9 cellular contexts compared by ENCODE assay signal in the genomic region with DNA sequence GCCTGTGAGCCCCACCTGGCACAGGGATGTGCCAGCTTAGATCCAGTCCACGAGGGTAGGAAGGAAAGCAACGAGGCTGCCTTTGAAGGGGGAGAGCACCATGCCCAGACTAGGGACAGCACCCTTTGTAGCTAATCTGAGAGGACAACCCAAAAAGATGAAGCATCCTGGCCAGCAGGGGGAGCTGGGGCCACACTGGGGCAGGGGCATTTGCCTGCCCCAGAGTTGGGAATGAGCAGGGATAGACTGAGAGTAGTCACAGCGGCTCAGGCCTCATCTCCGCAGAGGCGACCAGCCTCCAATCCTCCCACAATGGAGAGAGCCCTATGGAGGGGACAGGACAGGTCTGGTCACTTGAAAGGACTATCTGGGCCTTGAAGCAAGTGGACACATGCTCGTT. TPM values are rescaled to one million over a fixed set of nuclear protein-coding genes. Genes with fewer than 3 reads are reported as not detected.
DNase-seq lines count a peak whose midpoint lies in the region; ATAC-seq and TF ChIP-seq lines count a peak whose summit lies in the region.
"Had no signal": no experiment of that assay in that cellular context is flagged by ENCODE, and none has a peak within 500 bp of the region (broad histone marks: within the 10 kb centered on the region; RNA-seq: fewer than 3 reads in every experiment).

No MANE protein-coding gene starts in this region.

- no peaks in the 10 kb centered on the region for H3K36me3 ChIP-seq in PC-3 (ENCODE audit: low read depth, low read length)
- H3K36me3 ChIP-seq in naive thymus-derived CD4-positive, alpha-beta T cell (ENCODE audit: control insufficient read depth in 2 of 3, insufficient read depth in 3 of 3, low read length in 3 of 3): no peaks in the 10 kb centered on the region

- no peaks in the 10 kb centered on the region for H3F3A ChIP-seq in PC-3 (ENCODE audit: low read length, unreplicated experiment)

- H3K9me3 ChIP-seq in PC-3 (ENCODE audit: low read length): no peaks in the 10 kb centered on the region
- no peaks in the 10 kb centered on the region for H3K9me3 ChIP-seq in naive thymus-derived CD4-positive, alpha-beta T cell (ENCODE audit: control insufficient read depth in 2 of 3, low read length in 3 of 3)

- H3K4me1 ChIP-seq in PC-3 (ENCODE audit: insufficient read depth, low read length): no peaks in the 10 kb centered on the region
- no peaks in the 10 kb centered on the region for H3K4me1 ChIP-seq in naive thymus-derived CD4-positive, alpha-beta T cell (ENCODE audit: control insufficient read depth in 2 of 2, insufficient read depth in 2 of 2, low read length in 2 of 2)

- CTCF ChIA-PET in PC-3 (lab: Charles Lee): interaction anchor here (0.6 to 0.9 kb wide), 2 partner anchors 16 to 31 kb away, joined by 3 read pairs; a partner anchor contains a TSS
- CTCF ChIA-PET in naive thymus-derived CD4-positive, alpha-beta T cell (lab: Charles Lee): no interaction called here

- no peaks in the 10 kb centered on the region for H3K36me3 Mint-ChIP-seq in naive thymus-derived CD4-positive, alpha-beta T cell

- no peaks in the 10 kb centered on the region for H4K20me1 ChIP-seq in PC-3 (ENCODE audit: low read length)

- H3K9me3 Mint-ChIP-seq in naive thymus-derived CD4-positive, alpha-beta T cell: no peaks in the 10 kb centered on the region

- H3K27me3 ChIP-seq in PC-3 (ENCODE audit: low read length): peaks cover 34% of the 10 kb centered on the region
- no peaks in the 10 kb centered on the region for H3K27me3 ChIP-seq in naive thymus-derived CD4-positive, alpha-beta T cell (ENCODE audit: control insufficient read depth in 2 of 2, insufficient read depth in 2 of 2, low read length in 2 of 2)

- intact Hi-C loops in PC-3 (cut with micrococcal nuclease): no loop called here
- intact Hi-C loops in naive thymus-derived CD4-positive, alpha-beta T cell (cut with micrococcal nuclease): loop anchor here in 1 of 2 donors (2.0 kb wide), 1 partner anchor 17 kb away; no protein-coding TSS in a partner anchor

- no peaks in the 10 kb centered on the region for H3K79me2 ChIP-seq in PC-3 (ENCODE audit: low read length)

- DNase-seq in stimulated activated CD4-positive, alpha-beta T cell treated with anti-CD3 and anti-CD28 coated beads, Interleukin-4, amount 100 ng/mL, for 24 hours: peak; percentile 27
- no peak for DNase-seq in stimulated activated CD4-positive, alpha-beta T cell treated with anti-CD3 and anti-CD28 coated beads, Interleukin-2, amount 100 ng/mL, for 48 hours
- DNase-seq in PC-3 (peak; percentile 52), LoVo (ENCODE audit: low spot score) (no peak), iPS-NIHi11 (ENCODE audit: low spot score) (no peak)
- DNase-seq in naive thymus-derived CD4-positive, alpha-beta T cell: no peak

- no peaks in the 10 kb centered on the region for H3K4me1 Mint-ChIP-seq in naive thymus-derived CD4-positive, alpha-beta T cell

- no peak overlapping the region for H3K4me3 ChIP-seq in PC-3 (ENCODE audit: low read length)
- no peak overlapping the region for H3K4me3 ChIP-seq in naive thymus-derived CD4-positive, alpha-beta T cell (ENCODE audit: low read length)

- TF ChIP-seq CTCF in PC-3 (conservative IDR thresholded peaks at IDR 0.05; ENCODE audit: low read depth, low read length): peak; percentile 75

- H3K9ac ChIP-seq in PC-3 (ENCODE audit: low read length): no peak overlapping the region

- H3K27ac Mint-ChIP-seq in naive thymus-derived CD4-positive, alpha-beta T cell: no peak overlapping the region

- peaks cover 3 to 8% (median 6%) of the 10 kb centered on the region in 5 donors for H3K27me3 Mint-ChIP-seq in naive thymus-derived CD4-positive, alpha-beta T cell

- BruUV-seq in PC-3 (replicated peaks; lab: Mats Ljungman, UMichigan): no TSS peak

- H3K4me3 Mint-ChIP-seq in naive thymus-derived CD4-positive, alpha-beta T cell: no peak overlapping the region

- no peak overlapping the region for H3K27ac ChIP-seq in PC-3 (ENCODE audit: low read length)
- no peak overlapping the region for H3K27ac ChIP-seq in naive thymus-derived CD4-positive, alpha-beta T cell (ENCODE audit: low read depth, low read length)

- H3K4me2 ChIP-seq in PC-3 (ENCODE audit: low read length): no peak overlapping the region

- ATAC-seq in PC-3 (peak; percentile 59), esophagus mucosa (peak; percentile 27), GM19035 (IDR thresholded peaks at IDR 0.05; ENCODE audit: unreplicated experiment) (no peak)
- ATAC-seq in naive thymus-derived CD4-positive, alpha-beta T cell: no peak

- H2AFZ ChIP-seq in PC-3 (ENCODE audit: low read length): no peak overlapping the region

- H3K9me2 ChIP-seq in PC-3 (replicated peaks; ENCODE audit: low read length): no peaks in the 10 kb centered on the region

- POLR2A ChIA-PET in PC-3 (lab: Charles Lee; ENCODE audit: unreplicated experiment): no interaction called here
- POLR2A ChIA-PET in naive thymus-derived CD4-positive, alpha-beta T cell (lab: Charles Lee): no interaction called here

RNA-seq across cellular contexts. Expression of a gene that starts 16.4 kb away (rescaled TPM):
- total RNA-seq in PC-3 (2014; rRNA removed): 0.15 TPM in 1 of 2 replicates, not detected in the other
- total RNA-seq in esophagus mucosa: not detected
- total RNA-seq in naive thymus-derived CD4-positive, alpha-beta T cell: not detected
- polyA plus RNA-seq in naive thymus-derived CD4-positive, alpha-beta T cell: not detected
- total RNA-seq: subcutaneous adipose tissue had no signal

Comparison
In these comparisons a context has a peak if more than half of its experiments do, and no peak if none do; other contexts are left out.
1. DNase-seq: peak in stimulated activated CD4-positive, alpha-beta T cell treated with anti-CD3 and anti-CD28 coated beads, Interleukin-4, amount 100 ng/mL, for 24 hours (single experiment) and PC-3 (single experiment); none in stimulated activated CD4-positive, alpha-beta T cell treated with anti-CD3 and anti-CD28 coated beads, Interleukin-2, amount 100 ng/mL, for 48 hours (0 of 2), naive thymus-derived CD4-positive, alpha-beta T cell (0 of 9), LoVo (single experiment) and iPS-NIHi11 (single experiment).
2. ATAC-seq: peak in PC-3 (single experiment) and esophagus mucosa (single experiment); none in naive thymus-derived CD4-positive, alpha-beta T cell (single experiment) and GM19035 (single experiment).